In genomic region chr15:72375846-72376581, GRCh38 we compare ENCODE assay signal across 8 cellular contexts. TPM values are rescaled to one million over a fixed set of nuclear protein-coding genes. Genes with fewer than 3 reads are reported as not detected.
DNase-seq lines count a peak whose midpoint lies in the region; ATAC-seq and TF ChIP-seq lines count a peak whose summit lies in the region.

Gene HEXA (minus strand): TSS chr15:72376014. CDS start chr15:72375972, 42 bp downstream.

- H4K20me1 ChIP-seq in mammary epithelial cell (ENCODE audit: insufficient read depth, low read length), result no peaks in the 10 kb centered on the region

- H3K4me2 ChIP-seq in mammary epithelial cell (ENCODE audit: insufficient read depth, low read depth, low read length), result peak within 1 kb of the TSS; percentile 94

- intact Hi-C loops in mammary epithelial cell (cut with micrococcal nuclease), result loop anchor here (5.0 kb wide), 1 partner anchor 96 kb away; the partner anchor contains the start of gene ARIH1

- dilution Hi-C loops in mammary epithelial cell (cut with HindIII; ENCODE audit: low sequenced_read_pairs), result no loop called here

- H2AFZ ChIP-seq in mammary epithelial cell (ENCODE audit: low read depth, low read length), result peak within 1 kb of the TSS; percentile 99

- H3K9me3 ChIP-seq in WERI-Rb-1 (ENCODE audit: severe bottlenecking), result no peaks in the 10 kb centered on the region
- H3K9me3 ChIP-seq in mammary epithelial cell (replicated peaks; ENCODE audit: insufficient read depth, low read length), result no peaks in the 10 kb centered on the region
- H3K9me3 ChIP-seq in iPS-20b (ENCODE audit: insufficient read depth, low read depth, low read length), result no peaks in the 10 kb centered on the region

- DNase-seq in ACHN, result peak; percentile 89
- peak; percentile 73 for DNase-seq in NCI-H2196 treated with DMSO at 0.1 percent for 48 hours (lab: John Stamatoyannopoulos, UW; ENCODE audit: unreplicated experiment)
- DNase-seq in WERI-Rb-1, result peak; percentile 99
- DNase-seq in mammary epithelial cell, result peak; percentile 84

- H3K27me3 ChIP-seq in WERI-Rb-1 (ENCODE audit: insufficient read depth, low read depth, severe bottlenecking) (no peaks in the 10 kb centered on the region), mammary epithelial cell (ENCODE audit: insufficient read depth, low read length) (no peaks in the 10 kb centered on the region), iPS-20b (ENCODE audit: insufficient read depth, low read length) (peaks cover 10% of the 10 kb centered on the region; the same call in 1 of the 2 replicates)

- CTCF ChIA-PET in mammary epithelial cell (lab: Charles Lee; ENCODE audit: low non-redundant PET), result interaction anchor here (0.5 to 0.6 kb wide), 2 partner anchors 38 to 206 kb away, joined by 3 to 5 read pairs; no protein-coding TSS in a partner anchor

- BruUV-seq in mammary epithelial cell (replicated peaks; lab: Mats Ljungman, UMichigan), result TSS peak; percentile 75

- TF ChIP-seq CTCF in WERI-Rb-1 (IDR thresholded peaks at IDR 0.05; ENCODE audit: low read depth, low read length) (no peak), mammary epithelial cell (conservative IDR thresholded peaks at IDR 0.05 in 1 of 2, IDR thresholded peaks at IDR 0.05 in 1 of 2; ENCODE audit: extremely low read depth in 1 of 2, insufficient read depth in 1 of 2, low read depth in 1 of 2, low read length in 2 of 2) (no peak)

- H3K9ac ChIP-seq in mammary epithelial cell (ENCODE audit: insufficient read depth, low read length) (peak within 1 kb of the TSS; percentile 66), iPS-20b (ENCODE audit: low read depth, low read length) (peak within 1 kb of the TSS; percentile 97)

- H3K79me2 ChIP-seq in mammary epithelial cell (ENCODE audit: insufficient read depth, low read length), result peaks cover 37% of the 10 kb centered on the region

- H3K4me3 ChIP-seq in WERI-Rb-1 (ENCODE audit: low read depth, low read length) (peak within 1 kb of the TSS; percentile 92), mammary epithelial cell (replicated peaks in 1 of 3; ENCODE audit: insufficient read depth in 1 of 3, low read depth in 2 of 3, low read length in 3 of 3) (peak within 1 kb of the TSS; percentile 69 to 77 (median 76)), iPS-20b (ENCODE audit: low read length) (peak within 1 kb of the TSS; percentile 87), skin epidermis (peak within 1 kb of the TSS; percentile 55 to 87 (median 66))

- in situ Hi-C loops in ACHN (cut with HindIII; ENCODE audit: low pct_ligation_motif_present, low pct_unique_long_range_greater_than_20kb, low sequenced_read_pairs) (no loop called here), mammary epithelial cell (cut with MboI; ENCODE audit: low sequenced_read_pairs in 2 of 2) (no loop called here)

- 3% methylated on average over 47 of the region's 50 CpGs for WGBS in mammary epithelial cell (ENCODE audit: low coverage, missing lambda C conversion rate)

- H3K27ac ChIP-seq in WERI-Rb-1 (peak within 1 kb of the TSS; percentile 83), mammary epithelial cell (ENCODE audit: insufficient read depth, low read depth, low read length) (peak within 1 kb of the TSS; percentile 76), iPS-20b (ENCODE audit: low read length) (peak within 1 kb of the TSS; percentile 66), skin epidermis (peak within 1 kb of the TSS; percentile 66 to 97 (median 92))

- H3K4me1 ChIP-seq in mammary epithelial cell (ENCODE audit: insufficient read depth, low read length) (peaks cover 14% of the 10 kb centered on the region), iPS-20b (ENCODE audit: insufficient read depth, low read length) (no peaks in the 10 kb centered on the region; the same call in 1 of the 2 replicates)

- peak; percentile 61 for ATAC-seq in GM18873 (IDR thresholded peaks at IDR 0.05; ENCODE audit: low FRiP score, unreplicated experiment)
- ATAC-seq in HG03135 (IDR thresholded peaks at IDR 0.05; ENCODE audit: unreplicated experiment), result peak; percentile 79

- H3K36me3 ChIP-seq in WERI-Rb-1, result peaks cover 10% of the 10 kb centered on the region
- H3K36me3 ChIP-seq in mammary epithelial cell (ENCODE audit: insufficient read depth, low read length), result no peaks in the 10 kb centered on the region
- no peaks in the 10 kb centered on the region for H3K36me3 ChIP-seq in iPS-20b (ENCODE audit: insufficient read depth, low read depth, low read length)

RNA-seq across cellular contexts. Expression of gene HEXA, which starts in this region (rescaled TPM):
- total RNA-seq in mammary epithelial cell, result 10 to 100 TPM; 74.7 to 76.2 TPM
- polyA plus RNA-seq in mammary epithelial cell, result 65.8 TPM
- polyA minus RNA-seq in mammary epithelial cell, result 54.1 TPM

Comparison
In these comparisons a context has a peak if more than half of its experiments do, and no peak if none do; other contexts are left out.
1. Peak in every context shown above with its lines: DNase-seq, ATAC-seq, H3K4me3 ChIP-seq and H3K27ac ChIP-seq.